In genomic region chr10:112140110-112140755, GRCh38 we compare ENCODE assay signal across 8 cellular contexts. TPM values are rescaled to one million over a fixed set of nuclear protein-coding genes. Genes with fewer than 3 reads are reported as not detected.
A peak's percentile ranks its signal among the peaks of the same experiment; 100 is the strongest.
DNase-seq lines count a peak whose midpoint lies in the region; ATAC-seq and TF ChIP-seq lines count a peak whose summit lies in the region.

No MANE protein-coding gene starts in this region.

- H2BK15ac ChIP-seq in neuronal stem cell (ENCODE audit: low read length) = no peak overlapping the region

- ATAC-seq in GM21390 (IDR thresholded peaks at IDR 0.05; ENCODE audit: unreplicated experiment) (peak; percentile 98), thoracic aorta (ENCODE audit: insufficient number of reproducible peaks, low FRiP score, low read depth) (peak; percentile 15)

- H4K8ac ChIP-seq in neuronal stem cell (ENCODE audit: low read depth, low read length) = no peak overlapping the region

- no peak overlapping the region for H3K23ac ChIP-seq in neuronal stem cell (ENCODE audit: low read depth, low read length, poor library complexity)

- no CpG with 5 or more reads among the region's 10 CpGs for WGBS in neuronal stem cell (ENCODE audit: extremely low coverage in 2 of 2, insufficient read length in 2 of 2, insufficient replicate concordance in 1 of 2), 2 donors

- no peak overlapping the region for H2BK5ac ChIP-seq in neuronal stem cell (ENCODE audit: low read length)

- H4K91ac ChIP-seq in neuronal stem cell (ENCODE audit: low read depth, low read length, poor library complexity) = no peak overlapping the region

- no peak overlapping the region for H2BK120ac ChIP-seq in neuronal stem cell (ENCODE audit: low read depth, low read length)

- H2AK5ac ChIP-seq in neuronal stem cell (ENCODE audit: low read depth, low read length) = no peak overlapping the region

- no peak overlapping the region for H3K14ac ChIP-seq in neuronal stem cell (ENCODE audit: low read length)

- no peaks in the 10 kb centered on the region for H3K79me1 ChIP-seq in neuronal stem cell (ENCODE audit: low read depth, low read length)

- H3K27ac ChIP-seq in HL-60 (replicated peaks) = no peak overlapping the region
- H3K27ac ChIP-seq in OCI-LY1 (ENCODE audit: low read depth, low read length, poor library complexity, severe bottlenecking) = no peak overlapping the region
- H3K27ac ChIP-seq in fibroblast of lung (ENCODE audit: insufficient read depth, low read length) = no peak overlapping the region
- H3K27ac ChIP-seq in neuronal stem cell (replicated peaks; ENCODE audit: low read length) = no peak overlapping the region
- H3K27ac ChIP-seq in thoracic aorta = no peak overlapping the region

- H3K36me3 ChIP-seq in OCI-LY1 (ENCODE audit: insufficient read depth, low read length) = no peaks in the 10 kb centered on the region
- no peaks in the 10 kb centered on the region for H3K36me3 ChIP-seq in fibroblast of lung (ENCODE audit: control insufficient read depth, insufficient read depth, low read length)
- H3K36me3 ChIP-seq in neuronal stem cell (replicated peaks in 1 of 2; ENCODE audit: control insufficient read depth in 2 of 2, insufficient read depth in 2 of 2, low read length in 2 of 2) = no peaks in the 10 kb centered on the region
- H3K36me3 ChIP-seq in thoracic aorta = no peaks in the 10 kb centered on the region

- H3K4me2 ChIP-seq in OCI-LY1 (ENCODE audit: low read length) (no peak overlapping the region), fibroblast of lung (ENCODE audit: extremely low read depth, insufficient read depth, low read length) (no peak overlapping the region), neuronal stem cell (ENCODE audit: insufficient read depth, low read length, poor library complexity, severe bottlenecking) (no peak overlapping the region)

- H3K9ac ChIP-seq in OCI-LY1 (ENCODE audit: low read length) (no peak overlapping the region), fibroblast of lung (ENCODE audit: insufficient read depth, low read length) (no peak overlapping the region), neuronal stem cell (ENCODE audit: low read depth, low read length, poor library complexity) (no peak overlapping the region)

- no peak overlapping the region for H3K18ac ChIP-seq in neuronal stem cell (ENCODE audit: low read length)

- H3K79me2 ChIP-seq in OCI-LY1 (ENCODE audit: insufficient read depth, low read length) = no peaks in the 10 kb centered on the region
- H3K79me2 ChIP-seq in fibroblast of lung (ENCODE audit: control insufficient read depth, insufficient read depth, low read length) = no peaks in the 10 kb centered on the region

- no peak overlapping the region for H3K4ac ChIP-seq in neuronal stem cell (ENCODE audit: low read length)

- H3K9me3 ChIP-seq in OCI-LY1 (ENCODE audit: low read length) = no peaks in the 10 kb centered on the region
- H3K9me3 ChIP-seq in fibroblast of lung (ENCODE audit: control insufficient read depth, insufficient read depth, low read depth, low read length) = no peaks in the 10 kb centered on the region
- H3K9me3 ChIP-seq in neuronal stem cell (replicated peaks in 1 of 2; ENCODE audit: control insufficient read depth in 2 of 2, insufficient read depth in 1 of 2, low read depth in 1 of 2, low read length in 2 of 2) = no peaks in the 10 kb centered on the region
- no peaks in the 10 kb centered on the region for H3K9me3 ChIP-seq in thoracic aorta

- H2BK12ac ChIP-seq in neuronal stem cell (ENCODE audit: low read length) = no peak overlapping the region

- TF ChIP-seq CTCF in HL-60 (IDR thresholded peaks at IDR 0.05; ENCODE audit: insufficient read depth, low read length) (peak; percentile 89), OCI-LY1 (IDR thresholded peaks at IDR 0.05; ENCODE audit: low read length) (peak; percentile 95), fibroblast of lung (conservative IDR thresholded peaks at IDR 0.05 in 1 of 2, IDR thresholded peaks at IDR 0.05 in 1 of 2; ENCODE audit: low read depth in 1 of 2, low read length in 2 of 2) (peak; percentile 83 to 93), thoracic aorta (IDR thresholded peaks at IDR 0.05) (peak; percentile 71)

- H3K4me1 ChIP-seq in OCI-LY1 (ENCODE audit: insufficient read depth, low read length, severe bottlenecking) (no peaks in the 10 kb centered on the region), fibroblast of lung (ENCODE audit: control insufficient read depth, extremely low read depth, insufficient read depth, low read length) (no peaks in the 10 kb centered on the region), neuronal stem cell (ENCODE audit: control insufficient read depth in 2 of 2, insufficient read depth in 1 of 2, low read depth in 1 of 2, low read length in 2 of 2) (peaks cover 0 to 1% of the 10 kb centered on the region in 2 donors), thoracic aorta (ENCODE audit: control insufficient read depth in 1 of 2, low read depth in 2 of 2) (no peaks in the 10 kb centered on the region)

- peak; percentile 7 for DNase-seq in DMS79 (lab: John Stamatoyannopoulos, UW)
- DNase-seq in HL-60 (ENCODE audit: low read depth in 1 of 2, low spot score in 1 of 2) = peak; percentile 35 to 75
- peak; percentile 70 for DNase-seq in activated T-cell treated with anti-CD3 and anti-CD28 coated beads for 48 hours (ENCODE audit: low read depth)
- DNase-seq in fibroblast of lung (ENCODE audit: low read depth in 2 of 2) = peak; percentile 52 to 63
- peak; percentile 73 for DNase-seq in neuronal stem cell (ENCODE audit: low spot score)
- DNase-seq in thoracic aorta (ENCODE audit: low spot score) = no peak

- no peaks in the 10 kb centered on the region for H4K20me1 ChIP-seq in OCI-LY1 (ENCODE audit: insufficient read depth, low read length)
- no peaks in the 10 kb centered on the region for H4K20me1 ChIP-seq in fibroblast of lung (ENCODE audit: control insufficient read depth, extremely low read depth, insufficient read depth, low read length)

- no peaks in the 10 kb centered on the region for H3F3A ChIP-seq in OCI-LY1 (ENCODE audit: insufficient read depth, low read length)

- H3K27me3 ChIP-seq in HL-60 (ENCODE audit: insufficient read depth, poor library complexity, severe bottlenecking) = no peaks in the 10 kb centered on the region
- no peaks in the 10 kb centered on the region for H3K27me3 ChIP-seq in OCI-LY1 (ENCODE audit: insufficient read depth, low read length)
- no peaks in the 10 kb centered on the region for H3K27me3 ChIP-seq in fibroblast of lung (ENCODE audit: control insufficient read depth, insufficient read depth, low read length)
- no peaks in the 10 kb centered on the region for H3K27me3 ChIP-seq in neuronal stem cell (ENCODE audit: control insufficient read depth in 3 of 3, insufficient read depth in 3 of 3, low read depth in 1 of 3, low read length in 3 of 3)
- no peaks in the 10 kb centered on the region for H3K27me3 ChIP-seq in thoracic aorta (replicated peaks; ENCODE audit: insufficient read depth)

- no peak overlapping the region for H2AFZ ChIP-seq in OCI-LY1 (ENCODE audit: low read length)
- no peak overlapping the region for H2AFZ ChIP-seq in fibroblast of lung (ENCODE audit: low read length)
- no peak overlapping the region for H2AFZ ChIP-seq in neuronal stem cell (ENCODE audit: low read length)

- H3K9me2 ChIP-seq in OCI-LY1 (ENCODE audit: low read depth, low read length) = no peaks in the 10 kb centered on the region

- no peak overlapping the region for H3K4me3 ChIP-seq in HL-60 (replicated peaks; ENCODE audit: insufficient read depth, low read length)
- H3K4me3 ChIP-seq in OCI-LY1 (ENCODE audit: low read depth, low read length, poor library complexity, severe bottlenecking) = no peak overlapping the region
- H3K4me3 ChIP-seq in fibroblast of lung (replicated peaks in 1 of 4; ENCODE audit: control extremely low read depth in 1 of 4, insufficient read depth in 1 of 4, low read depth in 3 of 4, low read length in 4 of 4) = no peak overlapping the region
- no peak overlapping the region for H3K4me3 ChIP-seq in neuronal stem cell (ENCODE audit: low read length in 2 of 2)
- H3K4me3 ChIP-seq in thoracic aorta = no peak overlapping the region

RNA-seq across cellular contexts. Expression of gene GPAM, which starts 43.3 kb away (rescaled TPM):
- total RNA-seq in fibroblast of lung (17.0 and 19.3 TPM in 2 replicates), thoracic aorta (10 to 100 TPM in 1 of 2 donors, 1 to 10 TPM in 1; 8.5 to 11.2 TPM)
- 7.8 and 10.1 TPM in 2 replicates for polyA plus RNA-seq in fibroblast of lung
- 4.8 and 5.9 TPM in 2 replicates for polyA plus RNA-seq in fibroblast of lung (2012)
- polyA minus RNA-seq in fibroblast of lung (ENCODE audit: low replicate concordance) = 4.2 and 5.0 TPM in 2 replicates
- polyA plus RNA-seq in neuronal stem cell (2013, experiment 1 of 2) = 5.9 TPM
- 6.1 TPM for polyA plus RNA-seq in neuronal stem cell (2013, experiment 2 of 2)
